In the genomic region with DNA sequence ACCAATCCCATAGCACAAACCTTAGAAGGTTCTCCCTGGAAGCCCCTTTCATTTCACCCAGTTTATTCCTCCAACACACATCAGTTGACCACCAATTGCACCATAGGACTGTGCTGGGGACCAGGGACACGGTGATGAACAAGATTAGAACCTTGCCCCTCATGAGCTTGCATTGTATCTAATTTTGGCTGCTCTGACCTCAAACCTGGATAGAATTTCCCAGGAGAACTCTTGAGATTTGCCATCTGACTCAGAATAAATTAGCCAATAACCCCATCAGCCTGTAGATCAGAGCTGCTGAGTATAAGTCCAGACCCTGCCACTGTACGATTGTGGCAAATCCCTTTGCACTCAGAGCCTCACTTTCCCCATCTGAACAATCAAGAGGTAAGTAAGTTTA, we compare ENCODE assay signal across 22 cellular contexts. TPM values are rescaled to one million over a fixed set of nuclear protein-coding genes. Genes with fewer than 3 reads are reported as not detected.
DNase-seq lines count a peak whose midpoint lies in the region; ATAC-seq and TF ChIP-seq lines count a peak whose summit lies in the region.
"Had no signal": no experiment of that assay in that cellular context is flagged by ENCODE, and none has a peak within 500 bp of the region (broad histone marks: within the 10 kb centered on the region; RNA-seq: fewer than 3 reads in every experiment).

No MANE protein-coding gene starts in this region.

- H3F3A ChIP-seq in SK-N-SH (replicated peaks; ENCODE audit: insufficient read depth): peaks cover 41% of the 10 kb centered on the region

- no peak overlapping the region for H2AFZ ChIP-seq in SK-N-SH (ENCODE audit: low read depth)

- TF ChIP-seq EP300 in SK-N-SH (IDR thresholded peaks at IDR 0.05; ENCODE audit: borderline replicate concordance in 1 of 2, low read depth in 1 of 2, low read length in 1 of 2): no peak

- H3K9ac ChIP-seq in SK-N-SH (peak overlapping the region; percentile 51; the same call in 1 of the 2 replicates), skeletal muscle tissue (ENCODE audit: low read depth in 1 of 3, low read length in 3 of 3) (no peak overlapping the region)

- DNase-seq in HCEC 1CT: peak; percentile 45
- no peak for DNase-seq in SK-N-SH
- peak; percentile 44 for DNase-seq in fibroblast of the aortic adventitia (ENCODE audit: low read depth)
- no peak for DNase-seq in NCI-H345 treated with DMSO at 0.1 percent for 48 hours (lab: John Stamatoyannopoulos, UW; ENCODE audit: unreplicated experiment)
- DNase-seq in NCI-H2081 treated with DMSO at 0.1 percent for 48 hours (lab: John Stamatoyannopoulos, UW): no peak
- DNase-seq: activated CD4-positive, alpha-beta T cell treated with anti-CD3 and anti-CD28 coated beads, Interleukin-2, amount 50 U/mL, for 1 hour; activated CD8-positive, alpha-beta memory T cell treated with anti-CD3 and anti-CD28 coated beads, Interleukin-2, amount 50 U/mL, for 4 hours; DMS79; endodermal cell; GOT3; heart right ventricle; NCI-H1105; NCI-H2029 treated with DMSO at 0.1 percent for 48 hours; NCI-H510A; Peyer's patch; stimulated activated CD4-positive, alpha-beta T cell treated with anti-CD3 and anti-CD28 coated beads, Interleukin-2, amount 100 ng/mL, for 48 hours; stimulated activated naive CD4-positive, alpha-beta T cell had no signal

- H3K9me2 ChIP-seq in SK-N-SH: no peaks in the 10 kb centered on the region

- ATAC-seq in HG02571 (IDR thresholded peaks at IDR 0.05; ENCODE audit: unreplicated experiment): no peak
- ATAC-seq: heart right ventricle had no signal

- H3K4me3 ChIP-seq in SK-N-SH (ENCODE audit: low read depth in 2 of 2, low read length in 1 of 2): no peak overlapping the region
- H3K4me3 ChIP-seq in fibroblast of the aortic adventitia (ENCODE audit: low read depth, low read length): no peak overlapping the region
- no peak overlapping the region for H3K4me3 ChIP-seq in skeletal muscle tissue (ENCODE audit: low read length in 3 of 3)
- H3K4me3 ChIP-seq: heart right ventricle, Peyer's patch, vagina had no signal

- H3K4me2 ChIP-seq in SK-N-SH: peak overlapping the region; percentile 32

- peak overlapping the region in 1 of 2 experiments; percentile 95; a peak in 2 of 4 replicates for H3K27ac ChIP-seq in SK-N-SH (ENCODE audit: low read depth in 2 of 2, low read length in 1 of 2)
- H3K27ac ChIP-seq in skeletal muscle tissue (ENCODE audit: low read depth, low read length): peak overlapping the region; percentile 89
- H3K27ac ChIP-seq: vagina had no signal

- H3K27me3 ChIP-seq in SK-N-SH (ENCODE audit: insufficient read depth): no peaks in the 10 kb centered on the region
- H3K27me3 ChIP-seq in skeletal muscle tissue (ENCODE audit: control insufficient read depth in 3 of 3, insufficient read depth in 3 of 3, low read length in 3 of 3): no peaks in the 10 kb centered on the region
- H3K27me3 ChIP-seq: heart right ventricle, Peyer's patch, vagina had no signal

- peaks cover 84% of the 10 kb centered on the region for H4K20me1 ChIP-seq in SK-N-SH (ENCODE audit: insufficient read depth)

- WGBS in SK-N-SH (ENCODE audit: low lambda C conversion rate): 70% methylated on average over 2 of the region's 2 CpGs

- peaks cover 3 to 30% of the 10 kb centered on the region in 2 experiments for H3K36me3 ChIP-seq in SK-N-SH (replicated peaks in 1 of 2; ENCODE audit: control insufficient read depth in 1 of 2, insufficient read depth in 2 of 2, low read length in 1 of 2)
- H3K36me3 ChIP-seq in skeletal muscle tissue (ENCODE audit: control insufficient read depth in 3 of 3, insufficient read depth in 3 of 3, low read length in 3 of 3): no peaks in the 10 kb centered on the region
- H3K36me3 ChIP-seq: heart right ventricle, Peyer's patch, thoracic aorta, vagina had no signal

- peaks cover 4 to 29% of the 10 kb centered on the region in 2 experiments for H3K4me1 ChIP-seq in SK-N-SH (ENCODE audit: control insufficient read depth in 1 of 2, insufficient read depth in 2 of 2, low read depth in 1 of 2, low read length in 1 of 2)
- peaks cover 33 to 37% (median 33%) of the 10 kb centered on the region in 3 donors for H3K4me1 ChIP-seq in skeletal muscle tissue (ENCODE audit: control insufficient read depth in 3 of 3, insufficient read depth in 3 of 3, low read length in 3 of 3)
- H3K4me1 ChIP-seq: Peyer's patch had no signal

- CTCF ChIA-PET in SK-N-SH (lab: Yijun Ruan, JAX): interaction anchor here (1.0 to 1.5 kb wide), 2 partner anchors 8 to 9 kb away, joined by 3 to 4 read pairs; no protein-coding TSS in a partner anchor

- H3K79me2 ChIP-seq in SK-N-SH (ENCODE audit: insufficient read depth): peaks cover 98% of the 10 kb centered on the region

- TF ChIP-seq CTCF in SK-N-SH (IDR thresholded peaks at IDR 0.05) (no peak), fibroblast of the aortic adventitia (IDR thresholded peaks at IDR 0.05; ENCODE audit: insufficient read depth, low read length) (no peak)

- no peak for TF ChIP-seq RAD21 in SK-N-SH (IDR thresholded peaks at IDR 0.05; ENCODE audit: low read length)

- no peaks in the 10 kb centered on the region for H3K9me3 ChIP-seq in SK-N-SH
- H3K9me3 ChIP-seq in skeletal muscle tissue (ENCODE audit: control insufficient read depth in 3 of 3, low read length in 3 of 3): no peaks in the 10 kb centered on the region
- H3K9me3 ChIP-seq: heart right ventricle, Peyer's patch, thoracic aorta, vagina had no signal

- POLR2A ChIA-PET in SK-N-SH (lab: Yijun Ruan, JAX): no interaction called here

TF ChIP-seq in SK-N-SH, 30 proteins besides CTCF, POLR2A, EP300 and RAD21:
- TF ChIP-seq, protein P1, sequence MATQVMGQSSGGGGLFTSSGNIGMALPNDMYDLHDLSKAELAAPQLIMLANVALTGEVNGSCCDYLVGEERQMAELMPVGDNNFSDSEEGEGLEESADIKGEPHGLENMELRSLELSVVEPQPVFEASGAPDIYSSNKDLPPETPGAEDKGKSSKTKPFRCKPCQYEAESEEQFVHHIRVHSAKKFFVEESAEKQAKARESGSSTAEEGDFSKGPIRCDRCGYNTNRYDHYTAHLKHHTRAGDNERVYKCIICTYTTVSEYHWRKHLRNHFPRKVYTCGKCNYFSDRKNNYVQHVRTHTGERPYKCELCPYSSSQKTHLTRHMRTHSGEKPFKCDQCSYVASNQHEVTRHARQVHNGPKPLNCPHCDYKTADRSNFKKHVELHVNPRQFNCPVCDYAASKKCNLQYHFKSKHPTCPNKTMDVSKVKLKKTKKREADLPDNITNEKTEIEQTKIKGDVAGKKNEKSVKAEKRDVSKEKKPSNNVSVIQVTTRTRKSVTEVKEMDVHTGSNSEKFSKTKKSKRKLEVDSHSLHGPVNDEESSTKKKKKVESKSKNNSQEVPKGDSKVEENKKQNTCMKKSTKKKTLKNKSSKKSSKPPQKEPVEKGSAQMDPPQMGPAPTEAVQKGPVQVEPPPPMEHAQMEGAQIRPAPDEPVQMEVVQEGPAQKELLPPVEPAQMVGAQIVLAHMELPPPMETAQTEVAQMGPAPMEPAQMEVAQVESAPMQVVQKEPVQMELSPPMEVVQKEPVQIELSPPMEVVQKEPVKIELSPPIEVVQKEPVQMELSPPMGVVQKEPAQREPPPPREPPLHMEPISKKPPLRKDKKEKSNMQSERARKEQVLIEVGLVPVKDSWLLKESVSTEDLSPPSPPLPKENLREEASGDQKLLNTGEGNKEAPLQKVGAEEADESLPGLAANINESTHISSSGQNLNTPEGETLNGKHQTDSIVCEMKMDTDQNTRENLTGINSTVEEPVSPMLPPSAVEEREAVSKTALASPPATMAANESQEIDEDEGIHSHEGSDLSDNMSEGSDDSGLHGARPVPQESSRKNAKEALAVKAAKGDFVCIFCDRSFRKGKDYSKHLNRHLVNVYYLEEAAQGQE (IDR thresholded peaks at IDR 0.05; ENCODE audit: low read depth, low read length): no peak
- TF ChIP-seq, protein P2, sequence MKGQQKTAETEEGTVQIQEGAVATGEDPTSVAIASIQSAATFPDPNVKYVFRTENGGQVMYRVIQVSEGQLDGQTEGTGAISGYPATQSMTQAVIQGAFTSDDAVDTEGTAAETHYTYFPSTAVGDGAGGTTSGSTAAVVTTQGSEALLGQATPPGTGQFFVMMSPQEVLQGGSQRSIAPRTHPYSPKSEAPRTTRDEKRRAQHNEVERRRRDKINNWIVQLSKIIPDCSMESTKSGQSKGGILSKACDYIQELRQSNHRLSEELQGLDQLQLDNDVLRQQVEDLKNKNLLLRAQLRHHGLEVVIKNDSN (IDR thresholded peaks at IDR 0.05; ENCODE audit: borderline replicate concordance, low read depth): no peak
- TF ChIP-seq SIN3A (IDR thresholded peaks at IDR 0.05; ENCODE audit: borderline replicate concordance, low read depth, low read length): no peak
- no peak for TF ChIP-seq MEF2A (IDR thresholded peaks at IDR 0.05; ENCODE audit: borderline replicate concordance, low read depth)
- TF ChIP-seq RFX5 (IDR thresholded peaks at IDR 0.05; ENCODE audit: low read length): no peak
- no peak for TF ChIP-seq EZH2phosphoT487 (IDR thresholded peaks at IDR 0.05; ENCODE audit: borderline replicate concordance, low read depth)
- no peak for TF ChIP-seq CHD2 (IDR thresholded peaks at IDR 0.05; ENCODE audit: low read length, partially characterized antibody)
- TF ChIP-seq POLR2AphosphoS5 (IDR thresholded peaks at IDR 0.05; ENCODE audit: low read depth, low read length): no peak
- no peak for TF ChIP-seq FOXM1 (IDR thresholded peaks at IDR 0.05; ENCODE audit: low read depth)
- TF ChIP-seq NFIC (IDR thresholded peaks at IDR 0.05; ENCODE audit: borderline replicate concordance): no peak
- TF ChIP-seq GATA2 (CRISPR knock-in tag; IDR thresholded peaks at IDR 0.05): no peak

RNA-seq across cellular contexts. Expression of a gene that starts 52.1 kb away (rescaled TPM):
- 269 and 278 TPM in 2 replicates for polyA plus RNA-seq in SK-N-SH (2012; rRNA removed)
- polyA plus RNA-seq in SK-N-SH (2012; cell fraction: cytosol; rRNA removed): 135 and 215 TPM in 2 replicates
- 219 and 308 TPM in 2 replicates for polyA plus RNA-seq in SK-N-SH (2012; cell fraction: nucleus; rRNA removed)
- 397 and 695 TPM in 2 replicates for total RNA-seq in fibroblast of the aortic adventitia (ENCODE audit: low replicate concordance)
- 80.9 TPM for total RNA-seq in skeletal muscle tissue
- total RNA-seq: T-helper 2 cell treated with Interferon-gamma antibody and Interleukin-4, amounts not matched to agents 100 ng/mL and 5 ng/mL, for 36 hours had no signal

Comparison
In these comparisons a context has a peak if more than half of its experiments do, and no peak if none do; other contexts are left out.
1. DNase-seq: peak in HCEC 1CT (single experiment) and fibroblast of the aortic adventitia (single experiment); none in SK-N-SH (single experiment), NCI-H345 treated with DMSO at 0.1 percent for 48 hours (single experiment) and NCI-H2081 treated with DMSO at 0.1 percent for 48 hours (single experiment).